ENCODE assay signal across 17 cellular contexts in genomic region chr12:19801941-19802340, GRCh38.
"Had no signal": no experiment of that assay in that cellular context is flagged by ENCODE, and none has a peak within 500 bp of the region (broad histone marks: within the 10 kb centered on the region; RNA-seq: fewer than 3 reads in every experiment).

No MANE protein-coding gene starts in this region.

- H3K36me3 ChIP-seq: pancreas had no signal

- H3K9me3 ChIP-seq: pancreas had no signal

- H3K9me3 Mint-ChIP-seq: activated T-cell treated with anti-CD3 and anti-CD28 coated beads, Interleukin-2, amount 50 U/mL, for 4 hours; dendritic cell treated with granulocyte-macrophage colony-stimulating factor and Interleukin-4, amounts not matched to agents 40 ng/mL and 50 ng/mL, for 4 days had no signal

- H3K27me3 ChIP-seq: foreskin keratinocyte, pancreas had no signal

- ATAC-seq: foreskin keratinocyte; left colon; pancreas; sciatic nerve; stimulated activated naive B cell treated with anti-CD40 and anti-IgM and Interleukin-4, amounts not matched to agents 10 μg/mL and 1 μg/mL and 100 μg/mL, for 72 hours had no signal

- H3K4me1 Mint-ChIP-seq: memory B cell; nephron progenitor cell; stimulated activated naive B cell treated with anti-CD40 and anti-IgM and Interleukin-4, amounts not matched to agents 10 μg/mL and 1 μg/mL and 100 μg/mL, for 72 hours had no signal

- H3K4me3 Mint-ChIP-seq: activated T-cell treated with anti-CD3 and anti-CD28 coated beads, Interleukin-2, amount 50 U/mL, for 4 hours; dendritic cell treated with granulocyte-macrophage colony-stimulating factor and Interleukin-4, amounts not matched to agents 40 ng/mL and 50 ng/mL, for 4 days; memory B cell; nephron progenitor cell; stimulated activated naive B cell treated with anti-CD40 and anti-IgM and Interleukin-4, amounts not matched to agents 10 μg/mL and 1 μg/mL and 100 μg/mL, for 72 hours had no signal

- DNase-seq: activated CD4-positive, alpha-beta T cell treated with anti-CD3 and anti-CD28 coated beads for 1 hour; activated CD8-positive, alpha-beta memory T cell treated with anti-CD3 and anti-CD28 coated beads, Interleukin-2, amount 50 U/mL, for 48 hours; activated naive CD4-positive, alpha-beta T cell treated with Interleukin-2 at 50 U/mL for 16 hours; activated T-cell treated with anti-CD3 and anti-CD28 coated beads, Interleukin-2, amount 50 U/mL, for 4 hours; effector CD8-positive, alpha-beta T cell; erythroblast; foreskin keratinocyte; left colon; nephron progenitor cell; pancreas; stimulated activated CD4-positive, alpha-beta T cell treated with anti-CD3 and anti-CD28 coated beads, Interleukin-2, amount 100 ng/mL, for 48 hours; stimulated activated CD8-positive, alpha-beta memory T cell treated with anti-CD3 and anti-CD28 coated beads, Interleukin-4, amount 100 ng/mL, for 48 hours; stimulated activated naive B cell treated with anti-CD40 and anti-IgM and Interleukin-4, amounts not matched to agents 10 μg/mL and 1 μg/mL and 100 μg/mL, for 72 hours; T-helper 9 cell had no signal

- H3K4me1 ChIP-seq: foreskin keratinocyte had no signal

- H3K27ac Mint-ChIP-seq: dendritic cell treated with granulocyte-macrophage colony-stimulating factor and Interleukin-4, amounts not matched to agents 40 ng/mL and 50 ng/mL, for 4 days; memory B cell; stimulated activated naive B cell treated with anti-CD40 and anti-IgM and Interleukin-4, amounts not matched to agents 10 μg/mL and 1 μg/mL and 100 μg/mL, for 72 hours had no signal

- H3K27me3 Mint-ChIP-seq: dendritic cell treated with granulocyte-macrophage colony-stimulating factor and Interleukin-4, amounts not matched to agents 40 ng/mL and 50 ng/mL, for 4 days; memory B cell; stimulated activated naive B cell treated with anti-CD40 and anti-IgM and Interleukin-4, amounts not matched to agents 10 μg/mL and 1 μg/mL and 100 μg/mL, for 72 hours had no signal

- H3K27ac ChIP-seq: foreskin keratinocyte, pancreas had no signal

- H3K36me3 Mint-ChIP-seq: memory B cell; stimulated activated naive B cell treated with anti-CD40 and anti-IgM and Interleukin-4, amounts not matched to agents 10 μg/mL and 1 μg/mL and 100 μg/mL, for 72 hours had no signal

- H3K4me3 ChIP-seq: pancreas had no signal
